In genomic region chr10:267705-268104, GRCh38 we compare ENCODE assay signal across 20 cellular contexts.
DNase-seq lines count a peak whose midpoint lies in the region; ATAC-seq, FAIRE-seq and TF ChIP-seq lines count a peak whose summit lies in the region.
"Had no signal": no experiment of that assay in that cellular context is flagged by ENCODE, and none has a peak within 500 bp of the region (broad histone marks: within the 10 kb centered on the region; RNA-seq: fewer than 3 reads in every experiment).

No MANE protein-coding gene starts in this region.

- H3K4me2 ChIP-seq in SK-N-SH (peak overlapping the region; percentile 63; the same call in 1 of the 2 replicates), osteoblast (ENCODE audit: insufficient read depth, low read length) (peak overlapping the region; percentile 73)

- H3K27ac ChIP-seq in SK-N-SH (ENCODE audit: low read depth in 2 of 2, low read length in 1 of 2) = peak overlapping the region; percentile 65 to 75; a peak in 2 of 4 replicates
- H3K27ac ChIP-seq in C4-2B = peak overlapping the region; percentile 3; the same call in 1 of the 2 replicates
- no peak overlapping the region for H3K27ac ChIP-seq in osteoblast (ENCODE audit: low read depth, low read length)
- H3K27ac ChIP-seq: 22Rv1 had no signal

- no peak for ATAC-seq in SK-N-SH treated with all-trans-retinoic acid at 6 μM for 48 hours
- ATAC-seq in GM21717 (IDR thresholded peaks at IDR 0.05; ENCODE audit: unreplicated experiment) = no peak

- H3K4me1 ChIP-seq in SK-N-SH (ENCODE audit: control insufficient read depth in 1 of 2, insufficient read depth in 2 of 2, low read depth in 1 of 2, low read length in 1 of 2) (peaks cover 7 to 25% of the 10 kb centered on the region in 2 experiments; a peak in 3 of 4 replicates), osteoblast (ENCODE audit: insufficient read depth, low read length) (peaks cover 14% of the 10 kb centered on the region)
- H3K4me1 ChIP-seq: HAP-1 had no signal

- TF ChIP-seq CTCF in SK-N-SH (IDR thresholded peaks at IDR 0.05) = no peak
- TF ChIP-seq CTCF in C4-2B (conservative IDR thresholded peaks at IDR 0.05) = no peak
- TF ChIP-seq CTCF in osteoblast (IDR thresholded peaks at IDR 0.05; ENCODE audit: extremely low read depth, low read depth, low read length) = no peak

- H3K4me3 ChIP-seq in SK-N-SH (ENCODE audit: low read depth in 2 of 2, low read length in 1 of 2) (no peak overlapping the region), osteoblast (ENCODE audit: insufficient read depth, low read length) (no peak overlapping the region)
- H3K4me3 ChIP-seq: BLaER1, HAP-1 had no signal

- peaks cover 29% of the 10 kb centered on the region for H3F3A ChIP-seq in SK-N-SH (replicated peaks; ENCODE audit: insufficient read depth)

- CTCF ChIA-PET in SK-N-SH (lab: Yijun Ruan, JAX) = interaction anchor here (0.6 to 0.9 kb wide), 2 partner anchors 20 to 24 kb away, joined by 3 to 4 read pairs; no protein-coding TSS in a partner anchor

- no peak for FAIRE-seq in frontal cortex (lab: Jason Lieb, UNC)
- FAIRE-seq: A204.1, GM12891, GM18507, H54 had no signal

- no peaks in the 10 kb centered on the region for H3K9me2 ChIP-seq in SK-N-SH

- TF ChIP-seq EP300 in SK-N-SH (IDR thresholded peaks at IDR 0.05; ENCODE audit: borderline replicate concordance in 1 of 2, low read depth in 1 of 2, low read length in 1 of 2) = no peak

- no peak overlapping the region for H2AFZ ChIP-seq in SK-N-SH (ENCODE audit: low read depth)
- no peak overlapping the region for H2AFZ ChIP-seq in osteoblast (ENCODE audit: low read length)

- no peak overlapping the region for H3K9ac ChIP-seq in SK-N-SH
- H3K9ac ChIP-seq: BLaER1 had no signal

- DNase-seq in SK-N-SH (no peak), osteoblast (ENCODE audit: insufficient read length, low spot score, missing footprints) (no peak), frontal cortex (ENCODE audit: low spot score in 2 of 2) (no peak), NCI-H1930 (lab: John Stamatoyannopoulos, UW) (no peak)
- DNase-seq: Calu3; CD4-positive, alpha-beta memory T cell; COR-L47; DMS79 treated with DMSO at 0.1 percent for 48 hours; GOT3; HFFc6 had no signal

- TF ChIP-seq RAD21 in SK-N-SH (IDR thresholded peaks at IDR 0.05; ENCODE audit: low read length) = no peak

- peaks cover 2 to 3% of the 10 kb centered on the region in 2 experiments for H3K36me3 ChIP-seq in SK-N-SH (replicated peaks in 1 of 2; ENCODE audit: control insufficient read depth in 1 of 2, insufficient read depth in 2 of 2, low read length in 1 of 2)
- no peaks in the 10 kb centered on the region for H3K36me3 ChIP-seq in osteoblast (ENCODE audit: insufficient read depth, low read length)
- H3K36me3 ChIP-seq: BLaER1, HAP-1 had no signal

- no peaks in the 10 kb centered on the region for H3K9me3 ChIP-seq in SK-N-SH
- H3K9me3 ChIP-seq in osteoblast (ENCODE audit: low read depth, low read length) = no peaks in the 10 kb centered on the region
- H3K9me3 ChIP-seq: BLaER1, HAP-1 had no signal

- 97% methylated on average over 11 of the region's 11 CpGs for WGBS in SK-N-SH (ENCODE audit: low lambda C conversion rate)

- H3K79me2 ChIP-seq in SK-N-SH (ENCODE audit: insufficient read depth) (no peaks in the 10 kb centered on the region), osteoblast (ENCODE audit: insufficient read depth, low read length) (no peaks in the 10 kb centered on the region)

- POLR2A ChIA-PET in SK-N-SH (lab: Yijun Ruan, JAX) = interaction anchor here (0.5 kb wide), 1 partner anchor 10 kb away, joined by 3 read pairs; no protein-coding TSS in a partner anchor

- H4K20me1 ChIP-seq in SK-N-SH (ENCODE audit: insufficient read depth) (no peaks in the 10 kb centered on the region), osteoblast (ENCODE audit: insufficient read depth, low read length) (no peaks in the 10 kb centered on the region)
- H4K20me1 ChIP-seq: BLaER1 had no signal

- H3K27me3 ChIP-seq in SK-N-SH (ENCODE audit: insufficient read depth) (no peaks in the 10 kb centered on the region), osteoblast (ENCODE audit: insufficient read depth, low read length) (no peaks in the 10 kb centered on the region)
- H3K27me3 ChIP-seq: BLaER1 had no signal

TF ChIP-seq in SK-N-SH, 30 proteins besides CTCF, POLR2A, EP300 and RAD21 (continues in another document):
- TF ChIP-seq REST (IDR thresholded peaks at IDR 0.05; ENCODE audit: low read depth, low read length) (no peak), TAF1 (IDR thresholded peaks at IDR 0.05; ENCODE audit: borderline replicate concordance, low read depth, low read length) (no peak), JUND (IDR thresholded peaks at IDR 0.05) (no peak), NRF1 (IDR thresholded peaks at IDR 0.05; ENCODE audit: low read depth, low read length) (no peak), TCF12 (IDR thresholded peaks at IDR 0.05) (no peak), SIN3A (IDR thresholded peaks at IDR 0.05; ENCODE audit: borderline replicate concordance, low read depth, low read length) (no peak), NFIC (IDR thresholded peaks at IDR 0.05; ENCODE audit: borderline replicate concordance) (no peak)

TF ChIP-seq in SK-N-SH treated with all-trans-retinoic acid at 6 μM for 48 hours, 23 proteins besides CTCF, POLR2A, EP300 and RAD21 (continues in another document):
- TF ChIP-seq ZNF70 (CRISPR knock-in tag; IDR thresholded peaks at IDR 0.05) = no peak
- TF ChIP-seq TSHZ2 (CRISPR knock-in tag; IDR thresholded peaks at IDR 0.05) = no peak
- TF ChIP-seq ISL1 (CRISPR knock-in tag; IDR thresholded peaks at IDR 0.05) = no peak
- TF ChIP-seq CREB5 (CRISPR knock-in tag; IDR thresholded peaks at IDR 0.05; ENCODE audit: low read depth) = no peak
- TF ChIP-seq ZNF8 (CRISPR knock-in tag; IDR thresholded peaks at IDR 0.05) = no peak
- no peak for TF ChIP-seq TCF4 (CRISPR knock-in tag; IDR thresholded peaks at IDR 0.05; ENCODE audit: borderline replicate concordance)
- no peak for TF ChIP-seq RARB (CRISPR knock-in tag; IDR thresholded peaks at IDR 0.05)
- no peak for TF ChIP-seq ESRRG (CRISPR knock-in tag; IDR thresholded peaks at IDR 0.05)
- no peak for TF ChIP-seq ZFP3 (CRISPR knock-in tag; IDR thresholded peaks at IDR 0.05)
- TF ChIP-seq PATZ1 (CRISPR knock-in tag; IDR thresholded peaks at IDR 0.05; ENCODE audit: borderline replicate concordance) = no peak
- no peak for TF ChIP-seq ZNF565 (CRISPR knock-in tag; conservative IDR thresholded peaks at IDR 0.05; ENCODE audit: low read depth)
- TF ChIP-seq ZFP30 (CRISPR knock-in tag; IDR thresholded peaks at IDR 0.05) = no peak
